ENCODE assay signal across 8 cellular contexts in genomic region chr6:2842139-2842552, GRCh38. TPM values are rescaled to one million over a fixed set of nuclear protein-coding genes. Genes with fewer than 3 reads are reported as not detected.
DNase-seq lines count a peak whose midpoint lies in the region; ATAC-seq and TF ChIP-seq lines count a peak whose summit lies in the region.

No MANE protein-coding gene starts in this region.

- no peak for TF ChIP-seq EP300 in ovary (IDR thresholded peaks at IDR 0.05)

- no peaks in the 10 kb centered on the region for H3K27me3 ChIP-seq in CD4-positive, alpha-beta T cell (ENCODE audit: control insufficient read depth, insufficient read depth, low read length)
- no peaks in the 10 kb centered on the region for H3K27me3 ChIP-seq in Peyer's patch
- H3K27me3 ChIP-seq in ovary: no peaks in the 10 kb centered on the region

- no peak for ATAC-seq in CD4-positive, alpha-beta T cell (ENCODE audit: poor library complexity)
- ATAC-seq in GM19455 (IDR thresholded peaks at IDR 0.05; ENCODE audit: unreplicated experiment): no peak
- ATAC-seq in omental fat pad (ENCODE audit: low FRiP score): no peak

- CTCF ChIA-PET in CD4-positive, alpha-beta T cell (lab: Charles Lee): interaction anchor here (0.9 to 2.6 kb wide), 12 partner anchors 12 to 147 kb away, joined by 3 to 12 read pairs (median 4); no protein-coding TSS in a partner anchor

- H3K27ac Mint-ChIP-seq in CD4-positive, alpha-beta T cell: peak overlapping the region; percentile 86

- no peaks in the 10 kb centered on the region for H3K9me3 Mint-ChIP-seq in CD4-positive, alpha-beta T cell

- peak overlapping the region; percentile 87 for H3K4me3 Mint-ChIP-seq in CD4-positive, alpha-beta T cell

- peak overlapping the region; percentile 76 for H3K27ac ChIP-seq in CD4-positive, alpha-beta T cell (ENCODE audit: low read depth, low read length)
- peak overlapping the region; percentile 91 to 99 (median 96) for H3K27ac ChIP-seq in Peyer's patch
- peak overlapping the region; percentile 92 for H3K27ac ChIP-seq in epithelial cell of prostate
- H3K27ac ChIP-seq in ovary: peak overlapping the region; percentile 75 to 89

- WGBS in ovary, 3 donors: 79 to 91% (median 84%) methylated on average over 2 of the region's 2 CpGs

- intact Hi-C loops in CD4-positive, alpha-beta T cell (cut with DNase I, micrococcal nuclease): loop anchor here (2.0 to 5.0 kb wide), 4 partner anchors 50 to 225 kb away; partner anchors contain the start of gene RIPK1 (in 1 of the 2)
- intact Hi-C loops in ovary (cut with DNase I): loop anchor here in 2 of 4 donors (5.0 to 10.0 kb wide), 2 partner anchors 90 to 213 kb away; no protein-coding TSS in a partner anchor

- no peaks in the 10 kb centered on the region for H3K9me3 ChIP-seq in CD4-positive, alpha-beta T cell (ENCODE audit: control insufficient read depth, low read length)
- H3K9me3 ChIP-seq in Peyer's patch (no peaks in the 10 kb centered on the region), ovary (no peaks in the 10 kb centered on the region)

- peaks cover 71% of the 10 kb centered on the region for H3K4me1 Mint-ChIP-seq in CD4-positive, alpha-beta T cell (ENCODE audit: low read depth)

- H3K27me3 Mint-ChIP-seq in CD4-positive, alpha-beta T cell: no peaks in the 10 kb centered on the region

- H3K4me3 ChIP-seq in Peyer's patch: peak overlapping the region; percentile 67 to 77 (median 68)
- peak overlapping the region; percentile 69 for H3K4me3 ChIP-seq in ovary

- H3K4me1 ChIP-seq in Peyer's patch: peaks cover 0 to 36% (median 10%) of the 10 kb centered on the region in 4 donors
- peaks cover 7% of the 10 kb centered on the region for H3K4me1 ChIP-seq in ovary (ENCODE audit: insufficient read depth)

- no peak for DNase-seq in CD4-positive, alpha-beta T cell
- DNase-seq in Peyer's patch (no peak), epithelial cell of prostate (ENCODE audit: low read depth, low spot score) (no peak), ovary (no peak), NCI-H1048 (lab: John Stamatoyannopoulos, UW) (no peak), omental fat pad (ENCODE audit: low spot score) (no peak)
- no peak for DNase-seq in stimulated activated CD4-positive, alpha-beta T cell treated with anti-CD3 and anti-CD28 coated beads, Interleukin-12 subunit alpha, Interleukin-12 subunit beta, amount 100 ng/mL, for 4 hours

- TF ChIP-seq CTCF in CD4-positive, alpha-beta T cell (IDR thresholded peaks at IDR 0.05): no peak
- TF ChIP-seq CTCF in Peyer's patch (IDR thresholded peaks at IDR 0.05) (peak in 1 of 6 experiments; percentile 1), ovary (IDR thresholded peaks at IDR 0.05) (no peak), omental fat pad (IDR thresholded peaks at IDR 0.05) (no peak)

- H3K36me3 ChIP-seq in Peyer's patch: peaks cover 0 to 12% (median 0%) of the 10 kb centered on the region in 3 donors
- H3K36me3 ChIP-seq in ovary: no peaks in the 10 kb centered on the region

- POLR2A ChIA-PET in CD4-positive, alpha-beta T cell (lab: Charles Lee): interaction anchor here (0.7 to 4.6 kb wide), 37 partner anchors 8 to 226 kb away, joined by 3 to 73 read pairs (median 6); partner anchors contain the start of genes NQO2, RIPK1, SERPINB9 and WRNIP1

- no peak for TF ChIP-seq POLR2A in Peyer's patch (IDR thresholded peaks at IDR 0.05)
- no peak for TF ChIP-seq POLR2A in ovary (IDR thresholded peaks at IDR 0.05)

- H3K36me3 Mint-ChIP-seq in CD4-positive, alpha-beta T cell (ENCODE audit: low read depth): peaks cover 39% of the 10 kb centered on the region

RNA-seq across cellular contexts. Expression of gene SERPINB1, which starts 0.5 kb away (rescaled TPM):
- total RNA-seq in CD4-positive, alpha-beta T cell: 10 to 100 TPM; 58.3 to 58.4 TPM
- total RNA-seq in Peyer's patch: 100 to 1,000 TPM in 1 of 4 donors, 10 to 100 TPM in 3; 58.6 to 122 (median 86.4) TPM
- total RNA-seq in ovary: 10 to 100 TPM; 13.5 to 38.1 (median 27.7) TPM
- polyA plus RNA-seq in ovary: 10 to 100 TPM; 25.9 to 57.0 TPM
- 100 to 1,000 TPM in 1 of 4 donors, 10 to 100 TPM in 3; 40.8 to 146 (median 50.1) TPM for total RNA-seq in omental fat pad
